In genomic region chr7:156985101-156985967, GRCh38 we compare ENCODE assay signal across 1 cellular context.
TF ChIP-seq lines count a peak whose summit lies in the region.

No MANE protein-coding gene starts in this region.

TF ChIP-seq in IMR-90, 13 proteins besides CTCF, POLR2A, EP300 and RAD21 (continued from another document):
- TF ChIP-seq ELK1 (IDR thresholded peaks at IDR 0.05; ENCODE audit: borderline replicate concordance, low read depth, low read length), result no peak
- TF ChIP-seq MAFK (IDR thresholded peaks at IDR 0.05; ENCODE audit: low read depth, low read length), result no peak
